9 cellular contexts compared by ENCODE assay signal in genomic region chr4:47839259-47839658, GRCh38. TPM values are rescaled to one million over a fixed set of nuclear protein-coding genes. Genes with fewer than 3 reads are reported as not detected.
DNase-seq lines count a peak whose midpoint lies in the region; ATAC-seq and TF ChIP-seq lines count a peak whose summit lies in the region.
"Had no signal": no experiment of that assay in that cellular context is flagged by ENCODE, and none has a peak within 500 bp of the region (broad histone marks: within the 10 kb centered on the region; RNA-seq: fewer than 3 reads in every experiment).

No MANE protein-coding gene starts in this region.

- DNase-seq in ELR (ENCODE audit: low read depth): peak; percentile 49
- peak; percentile 55 to 72 for DNase-seq in activated CD4-positive, alpha-beta T cell treated with anti-CD3 and anti-CD28 coated beads, Interleukin-2, amount 50 U/mL, for 48 hours
- peak; percentile 31 for DNase-seq in hepatocyte (ENCODE audit: low spot score)
- no peak for DNase-seq in upper lobe of left lung
- DNase-seq in NCI-H2196 (lab: John Stamatoyannopoulos, UW; ENCODE audit: unreplicated experiment): no peak
- DNase-seq in NCI-H748 treated with DMSO at 0.1 percent for 48 hours (lab: John Stamatoyannopoulos, UW): no peak

- H3K79me2 ChIP-seq in hepatocyte: no peaks in the 10 kb centered on the region

- H3K9me2 ChIP-seq in hepatocyte (replicated peaks; ENCODE audit: insufficient read depth): no peaks in the 10 kb centered on the region

- H3K27ac ChIP-seq in hepatocyte (no peak overlapping the region), upper lobe of left lung (no peak overlapping the region)

- TF ChIP-seq POLR2A in upper lobe of left lung (IDR thresholded peaks at IDR 0.05): no peak

- ATAC-seq in GM19328 (IDR thresholded peaks at IDR 0.05; ENCODE audit: unreplicated experiment) (peak; percentile 55), HG03196 (IDR thresholded peaks at IDR 0.05; ENCODE audit: unreplicated experiment) (peak; percentile 60), upper lobe of left lung (ENCODE audit: low FRiP score in 2 of 2) (peak in 1 of 2 donors; percentile 12)
- ATAC-seq: mucosa of descending colon had no signal

- TF ChIP-seq CTCF in hepatocyte (IDR thresholded peaks at IDR 0.05; ENCODE audit: poor library complexity) (peak; percentile 25), upper lobe of left lung (IDR thresholded peaks at IDR 0.05) (peak in 4 of 6 experiments; percentile 12 to 41 (median 32))

- H3K36me3 ChIP-seq in hepatocyte (replicated peaks; ENCODE audit: insufficient read depth, low read depth): no peaks in the 10 kb centered on the region
- peaks cover 0 to 11% (median 2%) of the 10 kb centered on the region in 4 donors for H3K36me3 ChIP-seq in upper lobe of left lung

- H2AFZ ChIP-seq in hepatocyte: no peak overlapping the region

- no peak overlapping the region for H3K4me2 ChIP-seq in hepatocyte

- H4K20me1 ChIP-seq in hepatocyte (ENCODE audit: insufficient read depth, poor library complexity, severe bottlenecking): no peaks in the 10 kb centered on the region

- no peaks in the 10 kb centered on the region for H3K9me3 ChIP-seq in hepatocyte (ENCODE audit: low read depth)
- no peaks in the 10 kb centered on the region for H3K9me3 ChIP-seq in upper lobe of left lung
- H3K9me3 ChIP-seq: mucosa of descending colon had no signal

- 82% methylated on average over 5 of the region's 5 CpGs for WGBS in hepatocyte (ENCODE audit: low lambda C conversion rate, missing lambda C conversion rate)
- WGBS in upper lobe of left lung, 2 donors: 71 to 73% methylated on average over 5 of the region's 5 CpGs

- no peak for TF ChIP-seq EP300 in upper lobe of left lung (IDR thresholded peaks at IDR 0.05)

- H3K4me1 ChIP-seq in hepatocyte (ENCODE audit: insufficient read depth) (peaks cover 13% of the 10 kb centered on the region), upper lobe of left lung (peaks cover 14 to 33% (median 28%) of the 10 kb centered on the region in 4 donors)

- no peak overlapping the region for H3K4me3 ChIP-seq in hepatocyte
- no peak overlapping the region for H3K4me3 ChIP-seq in upper lobe of left lung
- H3K4me3 ChIP-seq: mucosa of descending colon had no signal

- no peaks in the 10 kb centered on the region for H3K27me3 ChIP-seq in hepatocyte
- no peaks in the 10 kb centered on the region for H3K27me3 ChIP-seq in upper lobe of left lung

RNA-seq across cellular contexts. Expression of gene CORIN, which starts 1.4 kb away (rescaled TPM):
- 0.40 and 0.64 TPM in 2 replicates for total RNA-seq in hepatocyte
- 0.13 TPM in 1 of 2 replicates, not detected in the other for polyA plus RNA-seq in hepatocyte
- 1 to 10 TPM in 4 of 6 donors, under 1 TPM in 2; 0.55 to 9.4 (median 2.4) TPM for total RNA-seq in upper lobe of left lung

Comparison
In these comparisons a context has a peak if more than half of its experiments do, and no peak if none do; other contexts are left out.
1. DNase-seq: peak in ELR (single experiment), activated CD4-positive, alpha-beta T cell treated with anti-CD3 and anti-CD28 coated beads, Interleukin-2, amount 50 U/mL, for 48 hours (2 of 2) and hepatocyte (single experiment); none in upper lobe of left lung (0 of 2), NCI-H2196 (single experiment) and NCI-H748 treated with DMSO at 0.1 percent for 48 hours (single experiment).